ENCODE assay signal across 1 cellular context in the genomic region with DNA sequence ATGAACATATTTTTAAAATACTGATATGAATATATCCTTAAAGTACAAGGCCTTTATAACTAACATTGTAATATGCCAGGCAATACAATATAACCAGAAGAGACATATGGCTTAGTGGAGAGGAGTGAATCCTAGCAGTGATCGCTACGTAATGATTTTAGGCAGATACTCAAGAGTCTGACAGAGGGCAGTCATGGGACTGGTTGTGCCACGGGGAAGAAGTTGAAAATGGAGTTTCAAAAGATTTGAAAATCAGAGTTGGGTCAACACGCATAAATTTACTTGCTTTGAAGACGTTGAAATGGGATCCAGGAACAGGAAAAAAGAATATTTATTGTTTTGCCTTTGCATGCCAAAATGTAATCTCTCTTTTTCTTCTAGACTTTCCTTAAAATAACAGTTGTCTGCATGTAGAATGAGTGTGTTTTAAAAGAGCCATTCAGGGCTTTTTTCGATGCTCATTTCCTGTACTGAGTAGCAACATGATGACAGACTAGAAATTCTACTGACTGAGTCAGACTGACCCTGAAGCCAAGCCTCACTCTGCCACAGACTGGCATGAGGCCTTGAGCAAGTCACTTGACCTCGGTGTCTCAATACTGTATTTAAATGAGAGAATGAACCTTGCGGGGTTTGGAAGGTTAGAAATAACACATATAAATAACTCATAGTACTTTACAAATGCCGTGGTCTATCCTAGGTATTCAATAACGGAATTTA.
TF ChIP-seq lines count a peak whose summit lies in the region.

No MANE protein-coding gene starts in this region.

TF ChIP-seq in K562, 482 proteins besides CTCF, POLR2A, EP300 and RAD21 (continued from another document):
- TF ChIP-seq, protein P1, sequence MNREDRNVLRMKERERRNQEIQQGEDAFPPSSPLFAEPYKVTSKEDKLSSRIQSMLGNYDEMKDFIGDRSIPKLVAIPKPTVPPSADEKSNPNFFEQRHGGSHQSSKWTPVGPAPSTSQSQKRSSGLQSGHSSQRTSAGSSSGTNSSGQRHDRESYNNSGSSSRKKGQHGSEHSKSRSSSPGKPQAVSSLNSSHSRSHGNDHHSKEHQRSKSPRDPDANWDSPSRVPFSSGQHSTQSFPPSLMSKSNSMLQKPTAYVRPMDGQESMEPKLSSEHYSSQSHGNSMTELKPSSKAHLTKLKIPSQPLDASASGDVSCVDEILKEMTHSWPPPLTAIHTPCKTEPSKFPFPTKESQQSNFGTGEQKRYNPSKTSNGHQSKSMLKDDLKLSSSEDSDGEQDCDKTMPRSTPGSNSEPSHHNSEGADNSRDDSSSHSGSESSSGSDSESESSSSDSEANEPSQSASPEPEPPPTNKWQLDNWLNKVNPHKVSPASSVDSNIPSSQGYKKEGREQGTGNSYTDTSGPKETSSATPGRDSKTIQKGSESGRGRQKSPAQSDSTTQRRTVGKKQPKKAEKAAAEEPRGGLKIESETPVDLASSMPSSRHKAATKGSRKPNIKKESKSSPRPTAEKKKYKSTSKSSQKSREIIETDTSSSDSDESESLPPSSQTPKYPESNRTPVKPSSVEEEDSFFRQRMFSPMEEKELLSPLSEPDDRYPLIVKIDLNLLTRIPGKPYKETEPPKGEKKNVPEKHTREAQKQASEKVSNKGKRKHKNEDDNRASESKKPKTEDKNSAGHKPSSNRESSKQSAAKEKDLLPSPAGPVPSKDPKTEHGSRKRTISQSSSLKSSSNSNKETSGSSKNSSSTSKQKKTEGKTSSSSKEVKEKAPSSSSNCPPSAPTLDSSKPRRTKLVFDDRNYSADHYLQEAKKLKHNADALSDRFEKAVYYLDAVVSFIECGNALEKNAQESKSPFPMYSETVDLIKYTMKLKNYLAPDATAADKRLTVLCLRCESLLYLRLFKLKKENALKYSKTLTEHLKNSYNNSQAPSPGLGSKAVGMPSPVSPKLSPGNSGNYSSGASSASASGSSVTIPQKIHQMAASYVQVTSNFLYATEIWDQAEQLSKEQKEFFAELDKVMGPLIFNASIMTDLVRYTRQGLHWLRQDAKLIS (CRISPR knock-in tag; IDR thresholded peaks at IDR 0.05), result no peak
- no peak for TF ChIP-seq NCOA1 (IDR thresholded peaks at IDR 0.05; ENCODE audit: low read depth)
- TF ChIP-seq PRPF4 (IDR thresholded peaks at IDR 0.05; ENCODE audit: insufficient read depth, low read depth, low read length, poor library complexity, severe bottlenecking), result no peak
